ENCODE assay signal across 9 cellular contexts in genomic region chr18:27605107-27605834, GRCh38.
DNase-seq lines count a peak whose midpoint lies in the region; ATAC-seq and TF ChIP-seq lines count a peak whose summit lies in the region.
"Had no signal": no experiment of that assay in that cellular context is flagged by ENCODE, and none has a peak within 500 bp of the region (broad histone marks: within the 10 kb centered on the region; RNA-seq: fewer than 3 reads in every experiment).

No MANE protein-coding gene starts in this region.

- H3K4me1 ChIP-seq in fibroblast of lung (ENCODE audit: control insufficient read depth, extremely low read depth, insufficient read depth, low read length) = no peaks in the 10 kb centered on the region

- H3K9ac ChIP-seq in fibroblast of lung (ENCODE audit: insufficient read depth, low read length) = no peak overlapping the region

- H3K79me2 ChIP-seq in fibroblast of lung (ENCODE audit: control insufficient read depth, insufficient read depth, low read length) = no peaks in the 10 kb centered on the region

- H3K27ac Mint-ChIP-seq in natural killer cell (no peak overlapping the region), T-helper 17 cell (no peak overlapping the region)
- H3K27ac Mint-ChIP-seq: T-helper 1 cell treated with Interleukin-12 subunit alpha and Interleukin-12 subunit beta and Interleukin-4 antibody, amounts not matched to agents 30 μg/mL and 1 μg/mL, for 36 hours had no signal

- no peak overlapping the region for H3K4me3 ChIP-seq in fibroblast of lung (replicated peaks in 1 of 4; ENCODE audit: control extremely low read depth in 1 of 4, insufficient read depth in 1 of 4, low read depth in 3 of 4, low read length in 4 of 4)

- H3K27ac ChIP-seq in fibroblast of lung (ENCODE audit: insufficient read depth, low read length) = no peak overlapping the region

- intact Hi-C loops in natural killer cell (cut with micrococcal nuclease) = no loop called here

- H3K27me3 ChIP-seq in fibroblast of lung (ENCODE audit: control insufficient read depth, insufficient read depth, low read length) = no peaks in the 10 kb centered on the region

- ATAC-seq in GM18499 (IDR thresholded peaks at IDR 0.05; ENCODE audit: insufficient read depth, unreplicated experiment) = peak; percentile 67
- peak; percentile 71 for ATAC-seq in HG02943 (IDR thresholded peaks at IDR 0.05; ENCODE audit: low read depth, unreplicated experiment)
- peak; percentile 55 to 61 (median 58) for ATAC-seq in natural killer cell
- no peak for ATAC-seq in T-helper 17 cell

- TF ChIP-seq CTCF in fibroblast of lung (conservative IDR thresholded peaks at IDR 0.05 in 1 of 2, IDR thresholded peaks at IDR 0.05 in 1 of 2; ENCODE audit: low read depth in 1 of 2, low read length in 2 of 2) (peak; percentile 85 to 89), natural killer cell (IDR thresholded peaks at IDR 0.05) (peak; percentile 44)

- H3K4me2 ChIP-seq in fibroblast of lung (ENCODE audit: extremely low read depth, insufficient read depth, low read length) = no peak overlapping the region

- H3K36me3 Mint-ChIP-seq in natural killer cell (no peaks in the 10 kb centered on the region), T-helper 17 cell (ENCODE audit: low read depth) (no peaks in the 10 kb centered on the region)

- H3K4me3 Mint-ChIP-seq in natural killer cell = no peak overlapping the region
- H3K4me3 Mint-ChIP-seq in T-helper 17 cell = no peak overlapping the region
- H3K4me3 Mint-ChIP-seq: T-helper 1 cell treated with Interleukin-12 subunit alpha and Interleukin-12 subunit beta and Interleukin-4 antibody, amounts not matched to agents 30 μg/mL and 1 μg/mL, for 36 hours had no signal

- no peaks in the 10 kb centered on the region for H3K4me1 Mint-ChIP-seq in natural killer cell
- no peaks in the 10 kb centered on the region for H3K4me1 Mint-ChIP-seq in T-helper 17 cell

- peak; percentile 37 to 42 for DNase-seq in AML-193 (lab: John Stamatoyannopoulos, UW)
- DNase-seq in NCI-H146 (lab: John Stamatoyannopoulos, UW) = peak; percentile 78
- peak; percentile 57 for DNase-seq in SKM-1 treated with dmso at 0.1 percent for 144 hours (lab: John Stamatoyannopoulos, UW; ENCODE audit: unreplicated experiment)
- peak; percentile 68 to 70 for DNase-seq in fibroblast of lung (ENCODE audit: low read depth in 2 of 2)
- no peak for DNase-seq in natural killer cell
- DNase-seq in T-helper 17 cell = no peak

- H4K20me1 ChIP-seq in fibroblast of lung (ENCODE audit: control insufficient read depth, extremely low read depth, insufficient read depth, low read length) = no peaks in the 10 kb centered on the region

- H2AFZ ChIP-seq in fibroblast of lung (ENCODE audit: low read length) = no peak overlapping the region

- H3K27me3 Mint-ChIP-seq in natural killer cell (ENCODE audit: low read depth in 2 of 2) (no peaks in the 10 kb centered on the region), T-helper 17 cell (no peaks in the 10 kb centered on the region)

- H3K9me3 ChIP-seq in fibroblast of lung (ENCODE audit: control insufficient read depth, insufficient read depth, low read depth, low read length) (no peaks in the 10 kb centered on the region), T-helper 17 cell (ENCODE audit: control insufficient read depth, low read length, poor library complexity, severe bottlenecking) (no peaks in the 10 kb centered on the region)

- no peaks in the 10 kb centered on the region for H3K36me3 ChIP-seq in fibroblast of lung (ENCODE audit: control insufficient read depth, insufficient read depth, low read length)

- H3K9me3 Mint-ChIP-seq in natural killer cell = peaks cover 0 to 3% of the 10 kb centered on the region in 2 donors
- H3K9me3 Mint-ChIP-seq: T-helper 1 cell treated with Interleukin-12 subunit alpha and Interleukin-12 subunit beta and Interleukin-4 antibody, amounts not matched to agents 30 μg/mL and 1 μg/mL, for 36 hours had no signal

Comparison
In these comparisons a context has a peak if more than half of its experiments do, and no peak if none do; other contexts are left out.
1. DNase-seq: peak in AML-193 (2 of 2), NCI-H146 (single experiment), SKM-1 treated with dmso at 0.1 percent for 144 hours (single experiment) and fibroblast of lung (2 of 2); none in natural killer cell (single experiment) and T-helper 17 cell (0 of 3).